Comparison of ENCODE assay signal across 8 cellular contexts in genomic region chr11:44955019-44955738, GRCh38. TPM values are rescaled to one million over a fixed set of nuclear protein-coding genes. Genes with fewer than 3 reads are reported as not detected.
A peak's percentile ranks its signal among the peaks of the same experiment; 100 is the strongest.
DNase-seq lines count a peak whose midpoint lies in the region; ATAC-seq, FAIRE-seq and TF ChIP-seq lines count a peak whose summit lies in the region.

No MANE protein-coding gene starts in this region.

- no peaks in the 10 kb centered on the region for H3K36me3 ChIP-seq in kidney epithelial cell (ENCODE audit: control insufficient read depth, insufficient read depth, low read length)

- peaks cover 13% of the 10 kb centered on the region for H3K27me3 ChIP-seq in kidney epithelial cell (ENCODE audit: control insufficient read depth, insufficient read depth, low read length)

- ATAC-seq in activated naive CD8-positive, alpha-beta T cell treated with anti-CD3 and anti-CD28 coated beads, Interleukin-2, amount 50 U/mL, for 24 hours = peak; percentile 72
- no peak for ATAC-seq in HG02870 (IDR thresholded peaks at IDR 0.05; ENCODE audit: unreplicated experiment)

- TF ChIP-seq CTCF in kidney epithelial cell (IDR thresholded peaks at IDR 0.05; ENCODE audit: insufficient read depth, low read length, poor library complexity, severe bottlenecking) = no peak

- H3K4me3 Mint-ChIP-seq in activated naive CD8-positive, alpha-beta T cell treated with anti-CD3 and anti-CD28 coated beads, Interleukin-2, amount 50 U/mL, for 24 hours = no peak overlapping the region

- FAIRE-seq in HTR-8/SVneo (lab: Jason Lieb, UNC) = peak; percentile 89
- peak; percentile 89 for FAIRE-seq in urothelium cell line (lab: Jason Lieb, UNC)

- no peaks in the 10 kb centered on the region for H3K27me3 Mint-ChIP-seq in activated naive CD8-positive, alpha-beta T cell treated with anti-CD3 and anti-CD28 coated beads, Interleukin-2, amount 50 U/mL, for 24 hours

- H3K4me1 Mint-ChIP-seq in activated naive CD8-positive, alpha-beta T cell treated with anti-CD3 and anti-CD28 coated beads, Interleukin-2, amount 50 U/mL, for 24 hours = peaks cover 21% of the 10 kb centered on the region

- peak overlapping the region; percentile 23 for H3K27ac Mint-ChIP-seq in activated naive CD8-positive, alpha-beta T cell treated with anti-CD3 and anti-CD28 coated beads, Interleukin-2, amount 50 U/mL, for 24 hours

- H3K36me3 Mint-ChIP-seq in activated naive CD8-positive, alpha-beta T cell treated with anti-CD3 and anti-CD28 coated beads, Interleukin-2, amount 50 U/mL, for 24 hours (ENCODE audit: low read depth) = no peaks in the 10 kb centered on the region

- no peak overlapping the region for H3K4me3 ChIP-seq in kidney epithelial cell (ENCODE audit: low read depth, low read length)

- peak; percentile 83 for DNase-seq in AG20443 (ENCODE audit: low spot score)
- DNase-seq in HTR-8/SVneo (ENCODE audit: insufficient read length, low spot score) = peak; percentile 89
- DNase-seq in activated naive CD8-positive, alpha-beta T cell treated with anti-CD3 and anti-CD28 coated beads, Interleukin-2, amount 50 U/mL, for 24 hours = peak; percentile 43
- DNase-seq in kidney epithelial cell (ENCODE audit: low read depth) = peak; percentile 67
- DNase-seq in urothelium cell line (ENCODE audit: low spot score) = peak; percentile 73
- DNase-seq in stimulated activated CD4-positive, alpha-beta T cell treated with anti-CD3 and anti-CD28 coated beads, Interleukin-4, amount 100 ng/mL, for 1 hour = no peak
- no peak for DNase-seq in inferior parietal cortex (ENCODE audit: extremely low spot score)

- no peaks in the 10 kb centered on the region for H3K9me3 Mint-ChIP-seq in activated naive CD8-positive, alpha-beta T cell treated with anti-CD3 and anti-CD28 coated beads, Interleukin-2, amount 50 U/mL, for 24 hours

RNA-seq across cellular contexts. Expression of gene TP53I11, which starts 4.5 kb away (rescaled TPM):
- 19.8 and 58.9 TPM in 2 replicates for total RNA-seq in kidney epithelial cell

Comparison
In these comparisons a context has a peak if more than half of its experiments do, and no peak if none do; other contexts are left out.
1. DNase-seq: peak in AG20443 (single experiment), HTR-8/SVneo (single experiment), activated naive CD8-positive, alpha-beta T cell treated with anti-CD3 and anti-CD28 coated beads, Interleukin-2, amount 50 U/mL, for 24 hours (single experiment), kidney epithelial cell (single experiment) and urothelium cell line (single experiment); none in stimulated activated CD4-positive, alpha-beta T cell treated with anti-CD3 and anti-CD28 coated beads, Interleukin-4, amount 100 ng/mL, for 1 hour (single experiment) and inferior parietal cortex (single experiment).